In the genomic region with DNA sequence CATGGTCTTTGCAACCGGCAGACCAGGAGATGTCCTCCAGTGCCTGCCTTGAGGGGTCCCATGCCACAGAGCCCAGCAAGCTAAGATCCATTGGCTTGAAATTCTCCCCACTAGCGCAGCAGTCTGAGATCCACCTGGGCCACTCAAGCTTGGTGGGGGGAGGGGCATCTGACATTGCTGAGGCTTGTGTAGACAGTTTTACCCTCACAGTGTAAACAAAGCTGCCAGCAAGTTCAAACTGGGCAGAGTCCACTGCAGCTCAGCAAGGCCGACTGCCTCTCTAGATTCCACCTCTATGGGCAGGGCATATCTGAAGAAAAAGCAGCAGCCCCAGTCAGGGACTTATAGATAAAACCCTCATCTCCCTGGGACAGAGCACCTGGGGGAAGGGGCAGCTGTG, we compare ENCODE assay signal across 22 cellular contexts. TPM values are rescaled to one million over a fixed set of nuclear protein-coding genes. Genes with fewer than 3 reads are reported as not detected.
DNase-seq lines count a peak whose midpoint lies in the region; ATAC-seq, FAIRE-seq and TF ChIP-seq lines count a peak whose summit lies in the region.
"Had no signal": no experiment of that assay in that cellular context is flagged by ENCODE, and none has a peak within 500 bp of the region (broad histone marks: within the 10 kb centered on the region; RNA-seq: fewer than 3 reads in every experiment).

No MANE protein-coding gene starts in this region.

- 30% methylated on average over 2 of the region's 3 CpGs for WGBS in K562 (ENCODE audit: insufficient coverage, low coverage, missing lambda C conversion rate)
- WGBS in liver, result 60% methylated on average over 3 of the region's 3 CpGs

- TF ChIP-seq EP300 in K562 (IDR thresholded peaks at IDR 0.05; ENCODE audit: low read length), result no peak

- no TSS peak for BruUV-seq in K562 (replicated peaks; lab: Mats Ljungman, UMichigan)

- POLR2A ChIA-PET in K562 (lab: Yijun Ruan, JAX), result no interaction called here

- intact Hi-C loops in K562 (cut with micrococcal nuclease) (no loop called here), left cardiac atrium (cut with DNase I) (no loop called here)

- no peaks in the 10 kb centered on the region for H3K79me2 ChIP-seq in K562 (ENCODE audit: control insufficient read depth, insufficient read depth, low read length)

- CTCF ChIA-PET in K562 (lab: Yijun Ruan, JAX; ENCODE audit: low intra/inter-chr PET ratio), result no interaction called here

- H3K9ac ChIP-seq in K562 (ENCODE audit: insufficient read depth in 1 of 2, low read depth in 2 of 2, low read length in 2 of 2), result no peak overlapping the region
- no peak overlapping the region for H3K9ac ChIP-seq in liver (ENCODE audit: low read depth in 1 of 2, low read length in 2 of 2)

- H3K36me3 ChIP-seq in K562 (ENCODE audit: control insufficient read depth, insufficient read depth, low read length), result no peaks in the 10 kb centered on the region
- H3K36me3 ChIP-seq in liver (ENCODE audit: control insufficient read depth in 4 of 4, insufficient read depth in 3 of 4, low read depth in 1 of 4, low read length in 3 of 4), result no peaks in the 10 kb centered on the region
- H3K36me3 ChIP-seq: HAP-1, MG63 had no signal

- H2AFZ ChIP-seq in K562 (ENCODE audit: low read depth, low read length), result no peak overlapping the region
- H2AFZ ChIP-seq: GM23338 had no signal

- in situ Hi-C loops in K562 (cut with MboI), result no loop called here

- H3K4me3 ChIP-seq in K562 (no peak overlapping the region), liver (ENCODE audit: low read depth in 1 of 3, low read length in 3 of 3) (peak overlapping the region in 2 of 3 donors; percentile 31 to 41)
- H3K4me3 ChIP-seq: GM23338, HAP-1, MG63 had no signal

- no peak overlapping the region for H3K4me2 ChIP-seq in K562 (ENCODE audit: insufficient read depth, low read length)
- H3K4me2 ChIP-seq: GM23338 had no signal

- H3K27ac ChIP-seq in K562 (ENCODE audit: extremely low read depth, low read depth, low read length), result no peak overlapping the region
- no peak overlapping the region for H3K27ac ChIP-seq in liver (ENCODE audit: low read depth in 1 of 2, low read length in 2 of 2)

- TF ChIP-seq CTCF in K562 (IDR thresholded peaks at IDR 0.05 in 2 of 3, conservative IDR thresholded peaks at IDR 0.05 in 1 of 3; ENCODE audit: insufficient read depth in 2 of 3, low read depth in 1 of 3, low read length in 3 of 3) (no peak), liver (IDR thresholded peaks at IDR 0.05; ENCODE audit: low read depth, low read length, missing input control) (no peak)

- no peaks in the 10 kb centered on the region for H4K20me1 ChIP-seq in K562 (replicated peaks; ENCODE audit: control insufficient read depth, insufficient read depth, low read length)

- ATAC-seq in K562 (no peak), left cardiac atrium (no peak)
- ATAC-seq: GM23338 had no signal

- H3K27me3 ChIP-seq in K562 (ENCODE audit: control insufficient read depth in 2 of 2, insufficient read depth in 2 of 2, low read length in 2 of 2) (no peaks in the 10 kb centered on the region; a peak in 1 of 5 replicates), liver (ENCODE audit: control insufficient read depth in 4 of 4, insufficient read depth in 4 of 4, low read length in 3 of 4) (no peaks in the 10 kb centered on the region)
- H3K27me3 ChIP-seq: MG63 had no signal

- H3K4me1 ChIP-seq in K562 (replicated peaks in 1 of 2; ENCODE audit: control insufficient read depth in 2 of 2, insufficient read depth in 2 of 2, low read length in 2 of 2) (no peaks in the 10 kb centered on the region; a peak in 1 of 5 replicates), liver (ENCODE audit: control insufficient read depth in 4 of 4, insufficient read depth in 4 of 4, low read length in 3 of 4) (peaks cover 2 to 7% (median 5%) of the 10 kb centered on the region in 4 donors)
- H3K4me1 ChIP-seq: HAP-1 had no signal

- H3K9me1 ChIP-seq in K562 (ENCODE audit: control insufficient read depth, insufficient read depth, low read length), result no peaks in the 10 kb centered on the region

- no peak for FAIRE-seq in K562 (lab: Jason Lieb, UNC)
- FAIRE-seq: G401.6, GM12892, RCC 7860 had no signal

- TF ChIP-seq RAD21 in K562 (CRISPR knock-in tag; conservative IDR thresholded peaks at IDR 0.05 in 1 of 2, IDR thresholded peaks at IDR 0.05 in 1 of 2), result no peak
- peak; percentile 22 to 49 for TF ChIP-seq RAD21 in liver (IDR thresholded peaks at IDR 0.05)

- peak; percentile 43 for DNase-seq in HT-29 (ENCODE audit: low spot score)
- DNase-seq in K562 (ENCODE audit: extremely low read depth in 1 of 4, low spot score in 3 of 4), result no peak
- no peak for DNase-seq in left cardiac atrium
- no peak for DNase-seq in NOMO-1 treated with dmso at 0.1 percent for 144 hours (lab: John Stamatoyannopoulos, UW; ENCODE audit: unreplicated experiment)
- DNase-seq in DMS 273 (lab: John Stamatoyannopoulos, UW; ENCODE audit: unreplicated experiment), result no peak
- DNase-seq in KG1 (lab: John Stamatoyannopoulos, UW), result no peak
- DNase-seq: CD4-positive, CD25-positive, alpha-beta regulatory T cell; COR-L47; MG63; NCI-H1048; NCI-H1417 treated with DMSO at 0.1 percent for 48 hours; NCI-H1930; NCI-H2227 treated with DMSO at 0.1 percent for 48 hours; NCI-H524; NCI-H774; NK-92 treated with Interleukin-12 subunit alpha and Interleukin-12 subunit beta, amount 100 ng/mL, for 24 hours had no signal

- TF ChIP-seq POLR2A in K562 (conservative IDR thresholded peaks at IDR 0.05), result no peak

- H3K9me3 ChIP-seq in K562 (replicated peaks; ENCODE audit: control insufficient read depth, insufficient read depth, low read depth, low read length), result no peaks in the 10 kb centered on the region
- H3K9me3 ChIP-seq in liver (ENCODE audit: control insufficient read depth in 4 of 4, low read length in 3 of 4), result peaks cover 0 to 4% (median 0%) of the 10 kb centered on the region in 4 donors
- H3K9me3 ChIP-seq: HAP-1, MG63 had no signal

TF ChIP-seq in K562, 482 proteins besides CTCF, POLR2A, EP300 and RAD21:
- TF ChIP-seq ZNF311 (CRISPR knock-in tag; IDR thresholded peaks at IDR 0.05) (no peak), TAL1 (IDR thresholded peaks at IDR 0.05) (peak; percentile 15; the same call in 1 of the 2 replicates)
TF ChIP-seq in K562: peak in this region for 1.

TF ChIP-seq in liver, 16 proteins besides CTCF, POLR2A, EP300 and RAD21 (continues in another document):
- TF ChIP-seq ATF3 (IDR thresholded peaks at IDR 0.05) (no peak), HNF4G (IDR thresholded peaks at IDR 0.05) (peak; percentile 56), TAF1 (conservative IDR thresholded peaks at IDR 0.05) (no peak), JUND (IDR thresholded peaks at IDR 0.05) (no peak), RXRA (IDR thresholded peaks at IDR 0.05) (peak; percentile 54 to 58), SP1 (IDR thresholded peaks at IDR 0.05) (peak; percentile 96), FOXA2 (IDR thresholded peaks at IDR 0.05) (peak; percentile 85)
- TF ChIP-seq, protein P1, sequence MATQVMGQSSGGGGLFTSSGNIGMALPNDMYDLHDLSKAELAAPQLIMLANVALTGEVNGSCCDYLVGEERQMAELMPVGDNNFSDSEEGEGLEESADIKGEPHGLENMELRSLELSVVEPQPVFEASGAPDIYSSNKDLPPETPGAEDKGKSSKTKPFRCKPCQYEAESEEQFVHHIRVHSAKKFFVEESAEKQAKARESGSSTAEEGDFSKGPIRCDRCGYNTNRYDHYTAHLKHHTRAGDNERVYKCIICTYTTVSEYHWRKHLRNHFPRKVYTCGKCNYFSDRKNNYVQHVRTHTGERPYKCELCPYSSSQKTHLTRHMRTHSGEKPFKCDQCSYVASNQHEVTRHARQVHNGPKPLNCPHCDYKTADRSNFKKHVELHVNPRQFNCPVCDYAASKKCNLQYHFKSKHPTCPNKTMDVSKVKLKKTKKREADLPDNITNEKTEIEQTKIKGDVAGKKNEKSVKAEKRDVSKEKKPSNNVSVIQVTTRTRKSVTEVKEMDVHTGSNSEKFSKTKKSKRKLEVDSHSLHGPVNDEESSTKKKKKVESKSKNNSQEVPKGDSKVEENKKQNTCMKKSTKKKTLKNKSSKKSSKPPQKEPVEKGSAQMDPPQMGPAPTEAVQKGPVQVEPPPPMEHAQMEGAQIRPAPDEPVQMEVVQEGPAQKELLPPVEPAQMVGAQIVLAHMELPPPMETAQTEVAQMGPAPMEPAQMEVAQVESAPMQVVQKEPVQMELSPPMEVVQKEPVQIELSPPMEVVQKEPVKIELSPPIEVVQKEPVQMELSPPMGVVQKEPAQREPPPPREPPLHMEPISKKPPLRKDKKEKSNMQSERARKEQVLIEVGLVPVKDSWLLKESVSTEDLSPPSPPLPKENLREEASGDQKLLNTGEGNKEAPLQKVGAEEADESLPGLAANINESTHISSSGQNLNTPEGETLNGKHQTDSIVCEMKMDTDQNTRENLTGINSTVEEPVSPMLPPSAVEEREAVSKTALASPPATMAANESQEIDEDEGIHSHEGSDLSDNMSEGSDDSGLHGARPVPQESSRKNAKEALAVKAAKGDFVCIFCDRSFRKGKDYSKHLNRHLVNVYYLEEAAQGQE (IDR thresholded peaks at IDR 0.05), result no peak

RNA-seq across cellular contexts. Expression of gene ITM2B, which starts 32.0 kb away (rescaled TPM):
- total RNA-seq in HT-29 (2014; rRNA removed; shearing (Covaris generic)), result 175 and 177 TPM in 2 replicates
- 19.7 and 43.2 TPM in 2 replicates for total RNA-seq in K562 (2011; cell fraction: chromatin; rRNA removed; ENCODE audit: low replicate concordance)
- 27.6 and 28.0 TPM in 2 replicates for total RNA-seq in K562 (2011; cell fraction: nucleolus; rRNA removed)
- 45.9 and 47.1 TPM in 2 replicates for total RNA-seq in K562 (2011; cell fraction: nucleoplasm; rRNA removed)
- total RNA-seq in K562 (2014; rRNA removed) (45.0 and 67.6 TPM in 2 replicates), K562 (2014; rRNA removed; fragmentation: Illumina TruSeq; extraction: Trizol) (49.5 and 54.4 TPM in 2 replicates), K562 (2015; rRNA removed; fragmentation: Illumina TruSeq; extraction: Trizol) (50.9 and 52.5 TPM in 2 replicates), K562 (2021) (53.3 and 58.4 TPM in 2 replicates), liver (100 to 1,000 TPM; 114 to 167 TPM), left cardiac atrium (100 to 1,000 TPM; 537 to 557 TPM)
- polyA plus RNA-seq in K562 (2011; rRNA removed) (41.2 and 65.6 TPM in 2 replicates), K562 (2014; fragmentation: Illumina TruSeq; extraction: Trizol) (57.7 and 83.8 TPM in 2 replicates), K562 (2014; fragmentation: Nextera tagmentation; extraction: Ambion mirVana) (10 to 100 TPM; 22.0 to 44.3 TPM), K562 (2014; rRNA removed) (34.8 and 36.9 TPM in 2 replicates), liver (100 to 1,000 TPM; 237 to 379 TPM)
- polyA plus RNA-seq in K562 (2011; cell fraction: cytosol; rRNA removed), result 11.3 and 35.7 TPM in 2 replicates
- polyA plus RNA-seq in K562 (2011; cell fraction: nucleus; rRNA removed), result 11.0 and 29.8 TPM in 2 replicates
- 46.5 and 99.0 TPM in 2 replicates for polyA plus RNA-seq in K562 (2012)
- polyA minus RNA-seq in K562 (2011; rRNA and poly(A)+ RNA removed), result 10.6 and 27.5 TPM in 2 replicates
- polyA minus RNA-seq in K562 (2011; cell fraction: cytosol; rRNA and poly(A)+ RNA removed), result 19.5 and 34.5 TPM in 2 replicates
- 1.5 and 4.4 TPM in 2 replicates for polyA minus RNA-seq in K562 (2011; cell fraction: nucleus; rRNA and poly(A)+ RNA removed)
